In genomic region chr15:79025802-79026201, GRCh38 we compare ENCODE assay signal across 1 cellular context.
A peak's percentile ranks its signal among the peaks of the same experiment; 100 is the strongest.
TF ChIP-seq lines count a peak whose summit lies in the region.

No MANE protein-coding gene starts in this region.

TF ChIP-seq in HepG2, 621 proteins besides CTCF, POLR2A, EP300 and RAD21 (continued from another document):
- TF ChIP-seq SRF (IDR thresholded peaks at IDR 0.05; ENCODE audit: low read depth, low read length) (0 out of 2 replicates have a peak, but pooled peaks have one; percentile 35), CCDC6 (CRISPR knock-in tag; IDR thresholded peaks at IDR 0.05) (no peak), ZNF878 (CRISPR knock-in tag; IDR thresholded peaks at IDR 0.05) (no peak)
